ENCODE assay signal across 9 cellular contexts in genomic region chr12:22628228-22628627, GRCh38. TPM values are rescaled to one million over a fixed set of nuclear protein-coding genes. Genes with fewer than 3 reads are reported as not detected.
A peak's percentile ranks its signal among the peaks of the same experiment; 100 is the strongest.
DNase-seq lines count a peak whose midpoint lies in the region; ATAC-seq, FAIRE-seq and TF ChIP-seq lines count a peak whose summit lies in the region.
"Had no signal": no experiment of that assay in that cellular context is flagged by ENCODE, and none has a peak within 500 bp of the region (broad histone marks: within the 10 kb centered on the region; RNA-seq: fewer than 3 reads in every experiment).

No MANE protein-coding gene starts in this region.

- H3K9ac ChIP-seq in kidney (ENCODE audit: low read length in 2 of 2) = peak overlapping the region in 1 of 2 donors; percentile 74

- no peak for TF ChIP-seq POLR2A in transverse colon (IDR thresholded peaks at IDR 0.05)

- no peak for FAIRE-seq in kidney (lab: Jason Lieb, UNC)

- intact Hi-C loops in activated naive CD4-positive, alpha-beta T cell treated with anti-CD3 and anti-CD28 coated beads for 36 hours (cut with micrococcal nuclease) = loop anchor here (5.0 to 10.0 kb wide), 4 partner anchors 151 to 1123 kb away; partner anchors contain the start of genes GOLT1B, LDHB and RECQL
- intact Hi-C loops in kidney (cut with DNase I) (no loop called here), transverse colon (cut with DNase I; ENCODE audit: low total_unique reads) (no loop called here)

- 42 to 58% methylated on average over 4 of the region's 4 CpGs for WGBS in transverse colon (ENCODE audit: low coverage in 1 of 2), 2 donors

- H3K9me3 ChIP-seq in kidney (ENCODE audit: control insufficient read depth in 1 of 2, low read length in 2 of 2) = no peaks in the 10 kb centered on the region
- no peaks in the 10 kb centered on the region for H3K9me3 ChIP-seq in transverse colon

- H3K4me1 ChIP-seq in kidney (ENCODE audit: control insufficient read depth in 1 of 2, insufficient read depth in 1 of 2, low read depth in 1 of 2, low read length in 2 of 2) = peaks cover 3 to 7% of the 10 kb centered on the region in 2 donors
- peaks cover 11 to 47% (median 25%) of the 10 kb centered on the region in 4 donors for H3K4me1 ChIP-seq in transverse colon

- H3K27me3 Mint-ChIP-seq in activated naive CD4-positive, alpha-beta T cell treated with anti-CD3 and anti-CD28 coated beads for 36 hours (ENCODE audit: low read depth) = no peaks in the 10 kb centered on the region
- H3K27me3 Mint-ChIP-seq in activated naive CD8-positive, alpha-beta T cell treated with anti-CD3 and anti-CD28 coated beads, Interleukin-2, amount 50 U/mL, for 24 hours = peaks cover 1% of the 10 kb centered on the region

- H3K4me3 ChIP-seq in kidney (ENCODE audit: low read length in 2 of 2) = peak overlapping the region; percentile 43 to 84
- H3K4me3 ChIP-seq in transverse colon = peak overlapping the region in 1 of 4 donors; percentile 87

- CTCF ChIA-PET in activated naive CD4-positive, alpha-beta T cell treated with anti-CD3 and anti-CD28 coated beads for 36 hours (lab: Charles Lee) = interaction anchor here (1.4 to 3.1 kb wide), 2 partner anchors 97 to 99 kb away, joined by 8 to 10 read pairs; no protein-coding TSS in a partner anchor

- H3K36me3 Mint-ChIP-seq in activated naive CD4-positive, alpha-beta T cell treated with anti-CD3 and anti-CD28 coated beads for 36 hours (ENCODE audit: low read depth) = peaks cover 10% of the 10 kb centered on the region
- H3K36me3 Mint-ChIP-seq in activated naive CD8-positive, alpha-beta T cell treated with anti-CD3 and anti-CD28 coated beads, Interleukin-2, amount 50 U/mL, for 24 hours (ENCODE audit: low read depth) = peaks cover 20% of the 10 kb centered on the region

- H3K36me3 ChIP-seq in kidney (ENCODE audit: control insufficient read depth in 1 of 2, insufficient read depth in 2 of 2, low read length in 2 of 2) (no peaks in the 10 kb centered on the region), transverse colon (peaks cover 0 to 10% (median 0%) of the 10 kb centered on the region in 4 donors)

- no peak for TF ChIP-seq EP300 in transverse colon (IDR thresholded peaks at IDR 0.05; ENCODE audit: low read depth)

- ATAC-seq in activated naive CD8-positive, alpha-beta T cell treated with anti-CD3 and anti-CD28 coated beads, Interleukin-2, amount 50 U/mL, for 24 hours = no peak
- ATAC-seq in GM21447 (IDR thresholded peaks at IDR 0.05; ENCODE audit: unreplicated experiment) (no peak), GM21576 (IDR thresholded peaks at IDR 0.05; ENCODE audit: unreplicated experiment) (no peak)

- H3K27me3 ChIP-seq in transverse colon = no peaks in the 10 kb centered on the region

- H3K9me3 Mint-ChIP-seq in activated naive CD4-positive, alpha-beta T cell treated with anti-CD3 and anti-CD28 coated beads for 36 hours = no peaks in the 10 kb centered on the region
- no peaks in the 10 kb centered on the region for H3K9me3 Mint-ChIP-seq in activated naive CD8-positive, alpha-beta T cell treated with anti-CD3 and anti-CD28 coated beads, Interleukin-2, amount 50 U/mL, for 24 hours

- H3K27ac Mint-ChIP-seq in activated naive CD4-positive, alpha-beta T cell treated with anti-CD3 and anti-CD28 coated beads for 36 hours = no peak overlapping the region
- no peak overlapping the region for H3K27ac Mint-ChIP-seq in activated naive CD8-positive, alpha-beta T cell treated with anti-CD3 and anti-CD28 coated beads, Interleukin-2, amount 50 U/mL, for 24 hours

- TF ChIP-seq CTCF in kidney (IDR thresholded peaks at IDR 0.05; ENCODE audit: borderline replicate concordance, extremely low read depth, insufficient read depth) = no peak
- no peak for TF ChIP-seq CTCF in transverse colon (IDR thresholded peaks at IDR 0.05)

- in situ Hi-C loops in transverse colon (cut with MboI; ENCODE audit: low pct_ligation_motif_present in 1 of 4, low pct_unique_long_range_greater_than_20kb in 1 of 4, low sequenced_read_pairs in 3 of 4) = loop anchor here (5.0 to 10.0 kb wide), 2 partner anchors 83 to 86 kb away; partner anchors contain the start of gene C2CD5 (in 4 of the 4)

- peak overlapping the region; percentile 11 for H3K4me3 Mint-ChIP-seq in activated naive CD4-positive, alpha-beta T cell treated with anti-CD3 and anti-CD28 coated beads for 36 hours
- H3K4me3 Mint-ChIP-seq in activated naive CD8-positive, alpha-beta T cell treated with anti-CD3 and anti-CD28 coated beads, Interleukin-2, amount 50 U/mL, for 24 hours = peak overlapping the region; percentile 97

- H3K27ac ChIP-seq in kidney (ENCODE audit: low read depth in 2 of 2, low read length in 2 of 2) (peak overlapping the region in 1 of 2 donors; percentile 15), transverse colon (peak overlapping the region; percentile 96 to 99 (median 98))

- DNase-seq in activated naive CD4-positive, alpha-beta T cell treated with anti-CD3 and anti-CD28 coated beads for 36 hours = no peak
- DNase-seq in activated naive CD4-positive, alpha-beta T cell (lab: John Stamatoyannopoulos, UW) = no peak
- DNase-seq in activated naive CD8-positive, alpha-beta T cell treated with anti-CD3 and anti-CD28 coated beads, Interleukin-2, amount 50 U/mL, for 24 hours = no peak
- DNase-seq in kidney = no peak
- no peak for DNase-seq in transverse colon
- no peak for DNase-seq in NCI-H2196 treated with DMSO at 0.1 percent for 48 hours (lab: John Stamatoyannopoulos, UW; ENCODE audit: unreplicated experiment)
- DNase-seq: NCI-H1092 treated with DMSO at 0.1 percent for 48 hours had no signal

- H3K4me1 Mint-ChIP-seq in activated naive CD4-positive, alpha-beta T cell treated with anti-CD3 and anti-CD28 coated beads for 36 hours (ENCODE audit: low read depth) = peaks cover 50% of the 10 kb centered on the region
- peaks cover 63% of the 10 kb centered on the region for H3K4me1 Mint-ChIP-seq in activated naive CD8-positive, alpha-beta T cell treated with anti-CD3 and anti-CD28 coated beads, Interleukin-2, amount 50 U/mL, for 24 hours

RNA-seq across cellular contexts. Expression of gene ETNK1, which starts 3.3 kb away (rescaled TPM):
- total RNA-seq in activated naive CD4-positive, alpha-beta T cell treated with anti-CD3 and anti-CD28 coated beads for 36 hours = 10 to 100 TPM; 35.9 to 39.4 TPM
- total RNA-seq in kidney (83.4 TPM), transverse colon (100 to 1,000 TPM in 3 of 4 donors, 10 to 100 TPM in 1; 48.6 to 129 (median 102) TPM)
- polyA plus RNA-seq in kidney (ENCODE audit: insufficient read depth, low read depth, low replicate concordance) = 12.7 TPM
